15 cellular contexts compared by ENCODE assay signal in the genomic region with DNA sequence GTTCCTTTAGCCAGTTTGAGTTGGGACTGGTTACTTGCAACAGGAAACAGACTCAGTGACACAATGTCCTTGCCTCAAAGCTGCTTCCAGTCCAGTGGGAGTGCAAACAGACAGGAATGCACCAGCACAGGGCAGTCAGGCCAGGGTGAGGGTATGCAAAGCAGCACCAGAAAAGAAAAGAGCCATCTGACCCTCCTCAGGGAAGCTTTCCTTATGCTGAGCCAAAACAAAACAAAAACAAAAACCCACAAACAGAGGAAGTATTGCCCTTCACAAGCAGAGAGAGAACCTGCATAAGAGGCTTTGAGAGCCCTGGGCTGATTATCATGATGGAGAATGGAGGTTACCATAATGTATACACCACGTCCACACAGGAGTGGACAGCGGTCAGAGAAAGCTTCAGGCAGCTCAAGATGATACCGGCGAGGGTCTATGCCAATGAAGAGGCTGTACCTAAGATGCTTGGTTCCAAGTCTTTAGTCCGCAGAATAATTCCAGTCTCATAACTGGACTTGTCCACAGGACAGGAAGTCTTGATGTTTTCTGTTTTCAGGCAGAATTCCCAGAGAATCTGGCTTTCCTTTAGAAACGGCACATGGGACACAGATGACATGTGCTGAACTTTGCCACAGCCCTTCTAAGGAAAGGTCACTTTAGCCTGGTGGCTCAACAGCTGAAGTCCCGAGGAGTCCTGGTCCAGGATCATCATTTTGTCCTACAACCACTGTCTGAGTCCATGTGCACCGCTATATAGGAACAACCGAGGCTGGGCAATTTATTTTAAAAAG.
DNase-seq lines count a peak whose midpoint lies in the region; ATAC-seq and TF ChIP-seq lines count a peak whose summit lies in the region.
"Had no signal": no experiment of that assay in that cellular context is flagged by ENCODE, and none has a peak within 500 bp of the region (broad histone marks: within the 10 kb centered on the region; RNA-seq: fewer than 3 reads in every experiment).

No MANE protein-coding gene starts in this region.

- peak; percentile 81 for ATAC-seq in GM18511 (IDR thresholded peaks at IDR 0.05; ENCODE audit: unreplicated experiment)
- ATAC-seq in HG03103 (IDR thresholded peaks at IDR 0.05; ENCODE audit: low read depth, unreplicated experiment) = peak; percentile 80
- peak; percentile 8 for ATAC-seq in left ventricle myocardium superior
- ATAC-seq in CD4-positive, alpha-beta T cell (ENCODE audit: poor library complexity) = no peak
- no peak for ATAC-seq in HG02970 (IDR thresholded peaks at IDR 0.05; ENCODE audit: low FRiP score, unreplicated experiment)
- ATAC-seq: SK-N-SH treated with all-trans-retinoic acid at 6 μM for 48 hours had no signal

- no peak overlapping the region for H3K27ac Mint-ChIP-seq in HFFc6
- H3K27ac Mint-ChIP-seq in CD4-positive, alpha-beta T cell = no peak overlapping the region
- H3K27ac Mint-ChIP-seq: activated naive CD8-positive, alpha-beta T cell had no signal

- DNase-seq in GM20000 (ENCODE audit: low spot score) (peak; percentile 49), left ventricle myocardium superior (no peak), ascending aorta (ENCODE audit: low spot score in 2 of 2) (no peak), HFFc6 (no peak)
- DNase-seq in CD4-positive, alpha-beta T cell = no peak
- DNase-seq: activated CD4-positive, alpha-beta T cell treated with anti-CD3 and anti-CD28 coated beads, Interleukin-2, amount 50 U/mL, for 1 hour; mammary epithelial cell; NCI-H1417 treated with DMSO at 0.1 percent for 48 hours had no signal

- no peak overlapping the region for H3K4me3 ChIP-seq in ascending aorta
- H3K4me3 ChIP-seq: HAP-1 had no signal

- TF ChIP-seq CTCF in GM20000 (IDR thresholded peaks at IDR 0.05; ENCODE audit: extremely low read depth, missing control alignments) (no peak), ascending aorta (IDR thresholded peaks at IDR 0.05) (no peak), HFFc6 (IDR thresholded peaks at IDR 0.05) (no peak)
- TF ChIP-seq CTCF in CD4-positive, alpha-beta T cell (IDR thresholded peaks at IDR 0.05) = no peak

- CTCF ChIA-PET in CD4-positive, alpha-beta T cell (lab: Charles Lee) = no interaction called here

- intact Hi-C loops in left ventricle myocardium superior (cut with micrococcal nuclease) (no loop called here), ascending aorta (cut with DNase I) (no loop called here)
- intact Hi-C loops in CD4-positive, alpha-beta T cell (cut with DNase I, micrococcal nuclease) = no loop called here

- H3K36me3 ChIP-seq in ascending aorta = peaks cover 0 to 20% of the 10 kb centered on the region in 2 donors

- H3K4me3 Mint-ChIP-seq in HFFc6 = no peak overlapping the region
- no peak overlapping the region for H3K4me3 Mint-ChIP-seq in CD4-positive, alpha-beta T cell
- H3K4me3 Mint-ChIP-seq: activated naive CD8-positive, alpha-beta T cell had no signal

- peaks cover 14% of the 10 kb centered on the region for H3K9me3 Mint-ChIP-seq in HFFc6
- no peaks in the 10 kb centered on the region for H3K9me3 Mint-ChIP-seq in CD4-positive, alpha-beta T cell

- H3K9me3 ChIP-seq in ascending aorta = no peaks in the 10 kb centered on the region
- H3K9me3 ChIP-seq in CD4-positive, alpha-beta T cell (ENCODE audit: control insufficient read depth, low read length) = no peaks in the 10 kb centered on the region
- H3K9me3 ChIP-seq: HAP-1 had no signal

- H3K27me3 Mint-ChIP-seq in HFFc6 (ENCODE audit: insufficient read depth) = peaks cover 7% of the 10 kb centered on the region
- H3K27me3 Mint-ChIP-seq in CD4-positive, alpha-beta T cell = no peaks in the 10 kb centered on the region

- H3K36me3 Mint-ChIP-seq in HFFc6 (ENCODE audit: low read depth) = peaks cover 58% of the 10 kb centered on the region
- H3K36me3 Mint-ChIP-seq in CD4-positive, alpha-beta T cell (ENCODE audit: low read depth) = no peaks in the 10 kb centered on the region
- H3K36me3 Mint-ChIP-seq: activated naive CD8-positive, alpha-beta T cell had no signal

- H3K4me1 ChIP-seq in ascending aorta = peaks cover 5 to 25% of the 10 kb centered on the region in 2 donors

- H3K27me3 ChIP-seq in ascending aorta = no peaks in the 10 kb centered on the region
- no peaks in the 10 kb centered on the region for H3K27me3 ChIP-seq in CD4-positive, alpha-beta T cell (ENCODE audit: control insufficient read depth, insufficient read depth, low read length)

- peaks cover 38% of the 10 kb centered on the region for H3K4me1 Mint-ChIP-seq in HFFc6 (ENCODE audit: low read depth)
- H3K4me1 Mint-ChIP-seq in CD4-positive, alpha-beta T cell (ENCODE audit: low read depth) = no peaks in the 10 kb centered on the region

- no peak overlapping the region for H3K27ac ChIP-seq in ascending aorta
- H3K27ac ChIP-seq in CD4-positive, alpha-beta T cell (ENCODE audit: low read depth, low read length) = no peak overlapping the region
- H3K27ac ChIP-seq: C4-2B had no signal

- POLR2A ChIA-PET in CD4-positive, alpha-beta T cell (lab: Charles Lee) = no interaction called here

Comparison
In these comparisons a context has a peak if more than half of its experiments do, and no peak if none do; other contexts are left out.
1. ATAC-seq: peak in GM18511 (single experiment), HG03103 (single experiment) and left ventricle myocardium superior (single experiment); none in CD4-positive, alpha-beta T cell (single experiment) and HG02970 (single experiment).